ENCODE assay signal across 1 cellular context in genomic region chr14:34063470-34064164, GRCh38.
A peak's percentile ranks its signal among the peaks of the same experiment; 100 is the strongest.
TF ChIP-seq lines count a peak whose summit lies in the region.

No MANE protein-coding gene starts in this region.

TF ChIP-seq in HepG2, 621 proteins besides CTCF, POLR2A, EP300 and RAD21 (continued from another document):
- TF ChIP-seq, protein P1, sequence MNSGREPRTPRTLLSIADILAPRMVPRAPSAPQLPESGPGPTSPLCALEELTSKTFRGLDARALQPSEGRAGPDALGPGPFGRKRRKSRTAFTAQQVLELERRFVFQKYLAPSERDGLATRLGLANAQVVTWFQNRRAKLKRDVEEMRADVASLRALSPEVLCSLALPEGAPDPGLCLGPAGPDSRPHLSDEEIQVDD (CRISPR knock-in tag; IDR thresholded peaks at IDR 0.05; ENCODE audit: borderline replicate concordance): peak; percentile 29; the same call in 1 of the 2 replicates
- TF ChIP-seq NFRKB (IDR thresholded peaks at IDR 0.05): no peak
- peak; percentile 82; the same call in 1 of the 2 replicates for TF ChIP-seq NRL (CRISPR knock-in tag; IDR thresholded peaks at IDR 0.05; ENCODE audit: borderline replicate concordance)
- TF ChIP-seq, protein P2, sequence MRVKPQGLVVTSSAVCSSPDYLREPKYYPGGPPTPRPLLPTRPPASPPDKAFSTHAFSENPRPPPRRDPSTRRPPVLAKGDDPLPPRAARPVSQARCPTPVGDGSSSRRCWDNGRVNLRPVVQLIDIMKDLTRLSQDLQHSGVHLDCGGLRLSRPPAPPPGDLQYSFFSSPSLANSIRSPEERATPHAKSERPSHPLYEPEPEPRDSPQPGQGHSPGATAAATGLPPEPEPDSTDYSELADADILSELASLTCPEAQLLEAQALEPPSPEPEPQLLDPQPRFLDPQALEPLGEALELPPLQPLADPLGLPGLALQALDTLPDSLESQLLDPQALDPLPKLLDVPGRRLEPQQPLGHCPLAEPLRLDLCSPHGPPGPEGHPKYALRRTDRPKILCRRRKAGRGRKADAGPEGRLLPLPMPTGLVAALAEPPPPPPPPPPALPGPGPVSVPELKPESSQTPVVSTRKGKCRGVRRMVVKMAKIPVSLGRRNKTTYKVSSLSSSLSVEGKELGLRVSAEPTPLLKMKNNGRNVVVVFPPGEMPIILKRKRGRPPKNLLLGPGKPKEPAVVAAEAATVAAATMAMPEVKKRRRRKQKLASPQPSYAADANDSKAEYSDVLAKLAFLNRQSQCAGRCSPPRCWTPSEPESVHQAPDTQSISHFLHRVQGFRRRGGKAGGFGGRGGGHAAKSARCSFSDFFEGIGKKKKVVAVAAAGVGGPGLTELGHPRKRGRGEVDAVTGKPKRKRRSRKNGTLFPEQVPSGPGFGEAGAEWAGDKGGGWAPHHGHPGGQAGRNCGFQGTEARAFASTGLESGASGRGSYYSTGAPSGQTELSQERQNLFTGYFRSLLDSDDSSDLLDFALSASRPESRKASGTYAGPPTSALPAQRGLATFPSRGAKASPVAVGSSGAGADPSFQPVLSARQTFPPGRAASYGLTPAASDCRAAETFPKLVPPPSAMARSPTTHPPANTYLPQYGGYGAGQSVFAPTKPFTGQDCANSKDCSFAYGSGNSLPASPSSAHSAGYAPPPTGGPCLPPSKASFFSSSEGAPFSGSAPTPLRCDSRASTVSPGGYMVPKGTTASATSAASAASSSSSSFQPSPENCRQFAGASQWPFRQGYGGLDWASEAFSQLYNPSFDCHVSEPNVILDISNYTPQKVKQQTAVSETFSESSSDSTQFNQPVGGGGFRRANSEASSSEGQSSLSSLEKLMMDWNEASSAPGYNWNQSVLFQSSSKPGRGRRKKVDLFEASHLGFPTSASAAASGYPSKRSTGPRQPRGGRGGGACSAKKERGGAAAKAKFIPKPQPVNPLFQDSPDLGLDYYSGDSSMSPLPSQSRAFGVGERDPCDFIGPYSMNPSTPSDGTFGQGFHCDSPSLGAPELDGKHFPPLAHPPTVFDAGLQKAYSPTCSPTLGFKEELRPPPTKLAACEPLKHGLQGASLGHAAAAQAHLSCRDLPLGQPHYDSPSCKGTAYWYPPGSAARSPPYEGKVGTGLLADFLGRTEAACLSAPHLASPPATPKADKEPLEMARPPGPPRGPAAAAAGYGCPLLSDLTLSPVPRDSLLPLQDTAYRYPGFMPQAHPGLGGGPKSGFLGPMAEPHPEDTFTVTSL (CRISPR knock-in tag; IDR thresholded peaks at IDR 0.05; ENCODE audit: borderline replicate concordance): peak; percentile 95
- TF ChIP-seq PITX1 (CRISPR knock-in tag; IDR thresholded peaks at IDR 0.05): peak; percentile 66
- TF ChIP-seq TSC22D2 (CRISPR knock-in tag; IDR thresholded peaks at IDR 0.05; ENCODE audit: borderline replicate concordance): no peak
- no peak for TF ChIP-seq ZNF746 (CRISPR knock-in tag; IDR thresholded peaks at IDR 0.05)
- TF ChIP-seq XBP1 (CRISPR knock-in tag; IDR thresholded peaks at IDR 0.05): peak; percentile 23; the same call in 1 of the 2 replicates
- TF ChIP-seq ZNF816 (CRISPR knock-in tag; IDR thresholded peaks at IDR 0.05; ENCODE audit: borderline replicate concordance): peak; percentile 95
- no peak for TF ChIP-seq ZNF549 (CRISPR knock-in tag; IDR thresholded peaks at IDR 0.05)
- peak; percentile 81; the same call in 1 of the 2 replicates for TF ChIP-seq ZNF547 (CRISPR knock-in tag; IDR thresholded peaks at IDR 0.05)
- no peak for TF ChIP-seq ZNF749 (CRISPR knock-in tag; IDR thresholded peaks at IDR 0.05; ENCODE audit: borderline replicate concordance)
- TF ChIP-seq MAFK (conservative IDR thresholded peaks at IDR 0.05 in 1 of 2, IDR thresholded peaks at IDR 0.05 in 1 of 2; ENCODE audit: low read length in 2 of 2): no peak
- no peak for TF ChIP-seq ZNF75D (CRISPR knock-in tag; IDR thresholded peaks at IDR 0.05; ENCODE audit: borderline replicate concordance)
- TF ChIP-seq TP53 (CRISPR knock-in tag; conservative IDR thresholded peaks at IDR 0.05): no peak
- no peak for TF ChIP-seq ZNF672 (CRISPR knock-in tag; IDR thresholded peaks at IDR 0.05)
- TF ChIP-seq ZNF530 (CRISPR knock-in tag; IDR thresholded peaks at IDR 0.05; ENCODE audit: low read depth): no peak
- peak; percentile 87; the same call in 1 of the 2 replicates for TF ChIP-seq TRIM24 (CRISPR knock-in tag; IDR thresholded peaks at IDR 0.05)
- no peak for TF ChIP-seq NCOR1 (IDR thresholded peaks at IDR 0.05; ENCODE audit: borderline replicate concordance, low read length)
- TF ChIP-seq ATRX (CRISPR knock-in tag; IDR thresholded peaks at IDR 0.05; ENCODE audit: borderline replicate concordance): no peak
- TF ChIP-seq ZBTB21 (CRISPR knock-in tag; IDR thresholded peaks at IDR 0.05): no peak
- peak; percentile 83 for TF ChIP-seq SALL1 (CRISPR knock-in tag; IDR thresholded peaks at IDR 0.05)
- peak; percentile 93 for TF ChIP-seq ZNF441 (CRISPR knock-in tag; IDR thresholded peaks at IDR 0.05; ENCODE audit: borderline replicate concordance)
- no peak for TF ChIP-seq CBX2 (IDR thresholded peaks at IDR 0.05; ENCODE audit: low read depth, low read length)
- peak; percentile 62; the same call in 1 of the 2 replicates for TF ChIP-seq CBX2 (CRISPR knock-in tag; IDR thresholded peaks at IDR 0.05; ENCODE audit: low read depth)
- no peak for TF ChIP-seq HNF4G (IDR thresholded peaks at IDR 0.05; ENCODE audit: borderline replicate concordance, low read depth, low read length)
- peak; percentile 30; the same call in 1 of the 2 replicates for TF ChIP-seq HNF4G (CRISPR knock-in tag; IDR thresholded peaks at IDR 0.05; ENCODE audit: borderline replicate concordance, low read depth)
- TF ChIP-seq SP5 (CRISPR knock-in tag; IDR thresholded peaks at IDR 0.05; ENCODE audit: borderline replicate concordance, low read depth): peak; percentile 64; the same call in 1 of the 2 replicates
- TF ChIP-seq HMGXB3 (CRISPR knock-in tag; IDR thresholded peaks at IDR 0.05; ENCODE audit: borderline replicate concordance): peak; percentile 20; the same call in 1 of the 2 replicates
- peak; percentile 35; the same call in 1 of the 2 replicates for TF ChIP-seq HOXA3 (CRISPR knock-in tag; IDR thresholded peaks at IDR 0.05)
- TF ChIP-seq ZNF652 (CRISPR knock-in tag; IDR thresholded peaks at IDR 0.05; ENCODE audit: borderline replicate concordance, low read depth): peak; percentile 14; the same call in 1 of the 2 replicates
- peak; percentile 66; the same call in 1 of the 2 replicates for TF ChIP-seq KLF9 (CRISPR knock-in tag; IDR thresholded peaks at IDR 0.05; ENCODE audit: low read depth)
- no peak for TF ChIP-seq RFX5 (IDR thresholded peaks at IDR 0.05; ENCODE audit: low read depth, low read length)
- peak; percentile 69; the same call in 1 of the 2 replicates for TF ChIP-seq TIGD3 (CRISPR knock-in tag; IDR thresholded peaks at IDR 0.05; ENCODE audit: borderline replicate concordance)
- TF ChIP-seq IRF2 (CRISPR knock-in tag; IDR thresholded peaks at IDR 0.05): peak; percentile 76; the same call in 1 of the 2 replicates
- TF ChIP-seq ZNF616 (CRISPR knock-in tag; IDR thresholded peaks at IDR 0.05; ENCODE audit: low read depth): peak; percentile 59; the same call in 1 of the 2 replicates
- no peak for TF ChIP-seq ZNF850 (CRISPR knock-in tag; conservative IDR thresholded peaks at IDR 0.05)
- peak; percentile 91 for TF ChIP-seq ZNF512 (CRISPR knock-in tag; IDR thresholded peaks at IDR 0.05)
